ENCODE assay signal across 2 cellular contexts in the genomic region with DNA sequence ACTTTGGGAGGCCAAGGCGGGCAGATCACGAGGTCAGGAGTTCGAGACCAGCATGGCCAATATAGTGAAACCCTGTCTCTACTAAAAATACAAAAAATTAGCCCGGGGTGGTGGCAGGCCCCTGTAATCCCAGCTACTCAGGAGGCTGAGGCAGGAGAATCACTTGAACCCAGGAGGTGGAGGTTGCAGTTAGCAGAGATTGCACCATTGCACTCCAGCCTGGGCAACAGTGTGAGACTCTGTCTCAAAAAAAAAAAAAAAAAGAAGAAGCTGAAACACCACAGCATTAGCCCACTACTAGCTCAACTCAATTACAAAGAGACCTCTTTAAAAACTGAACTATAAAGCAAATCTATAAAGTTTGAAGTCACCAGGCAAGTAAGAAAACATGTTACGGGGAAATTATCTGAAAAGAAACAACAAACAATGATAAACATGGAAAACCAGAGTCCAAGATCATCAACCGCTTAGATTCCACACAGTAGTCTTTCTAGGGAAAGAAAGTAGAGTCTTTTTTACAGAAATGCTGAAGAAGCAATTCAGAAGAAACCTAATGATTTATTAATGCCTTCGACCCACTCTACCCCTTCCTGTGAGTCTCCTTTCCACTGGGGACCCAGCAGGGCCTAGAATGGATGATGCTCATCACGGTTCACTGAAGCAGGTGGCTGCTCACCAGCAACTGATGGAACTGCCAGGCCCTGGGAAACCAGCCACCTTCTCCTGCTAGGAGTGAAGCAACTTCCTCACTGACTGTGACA.
TF ChIP-seq lines count a peak whose summit lies in the region.

No MANE protein-coding gene starts in this region.

TF ChIP-seq in HEK293T, 16 proteins besides CTCF, POLR2A, EP300 and RAD21:
- TF ChIP-seq ZNF384 (IDR thresholded peaks at IDR 0.05) (peak; percentile 70), NFRKB (IDR thresholded peaks at IDR 0.05) (no peak)

TF ChIP-seq in K562, 482 proteins besides CTCF, POLR2A, EP300 and RAD21:
- TF ChIP-seq C11orf30 (IDR thresholded peaks at IDR 0.05; ENCODE audit: low read depth) = peak; percentile 46; the same call in 1 of the 2 replicates
- TF ChIP-seq MAFG (tag; conservative IDR thresholded peaks at IDR 0.05) = peak; percentile 9; the same call in 1 of the 2 replicates
- TF ChIP-seq POLR3A (IDR thresholded peaks at IDR 0.05; ENCODE audit: borderline replicate concordance, extremely low read depth, insufficient read depth, insufficient read length) = no peak
- TF ChIP-seq, protein P1, sequence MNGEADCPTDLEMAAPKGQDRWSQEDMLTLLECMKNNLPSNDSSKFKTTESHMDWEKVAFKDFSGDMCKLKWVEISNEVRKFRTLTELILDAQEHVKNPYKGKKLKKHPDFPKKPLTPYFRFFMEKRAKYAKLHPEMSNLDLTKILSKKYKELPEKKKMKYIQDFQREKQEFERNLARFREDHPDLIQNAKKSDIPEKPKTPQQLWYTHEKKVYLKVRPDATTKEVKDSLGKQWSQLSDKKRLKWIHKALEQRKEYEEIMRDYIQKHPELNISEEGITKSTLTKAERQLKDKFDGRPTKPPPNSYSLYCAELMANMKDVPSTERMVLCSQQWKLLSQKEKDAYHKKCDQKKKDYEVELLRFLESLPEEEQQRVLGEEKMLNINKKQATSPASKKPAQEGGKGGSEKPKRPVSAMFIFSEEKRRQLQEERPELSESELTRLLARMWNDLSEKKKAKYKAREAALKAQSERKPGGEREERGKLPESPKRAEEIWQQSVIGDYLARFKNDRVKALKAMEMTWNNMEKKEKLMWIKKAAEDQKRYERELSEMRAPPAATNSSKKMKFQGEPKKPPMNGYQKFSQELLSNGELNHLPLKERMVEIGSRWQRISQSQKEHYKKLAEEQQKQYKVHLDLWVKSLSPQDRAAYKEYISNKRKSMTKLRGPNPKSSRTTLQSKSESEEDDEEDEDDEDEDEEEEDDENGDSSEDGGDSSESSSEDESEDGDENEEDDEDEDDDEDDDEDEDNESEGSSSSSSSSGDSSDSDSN (IDR thresholded peaks at IDR 0.05; ENCODE audit: borderline replicate concordance in 1 of 2, low read depth in 2 of 2, low read length in 2 of 2) = no peak
- peak; percentile 53; the same call in 1 of the 2 replicates for TF ChIP-seq ZNF316 (IDR thresholded peaks at IDR 0.05)
- TF ChIP-seq, protein P2, sequence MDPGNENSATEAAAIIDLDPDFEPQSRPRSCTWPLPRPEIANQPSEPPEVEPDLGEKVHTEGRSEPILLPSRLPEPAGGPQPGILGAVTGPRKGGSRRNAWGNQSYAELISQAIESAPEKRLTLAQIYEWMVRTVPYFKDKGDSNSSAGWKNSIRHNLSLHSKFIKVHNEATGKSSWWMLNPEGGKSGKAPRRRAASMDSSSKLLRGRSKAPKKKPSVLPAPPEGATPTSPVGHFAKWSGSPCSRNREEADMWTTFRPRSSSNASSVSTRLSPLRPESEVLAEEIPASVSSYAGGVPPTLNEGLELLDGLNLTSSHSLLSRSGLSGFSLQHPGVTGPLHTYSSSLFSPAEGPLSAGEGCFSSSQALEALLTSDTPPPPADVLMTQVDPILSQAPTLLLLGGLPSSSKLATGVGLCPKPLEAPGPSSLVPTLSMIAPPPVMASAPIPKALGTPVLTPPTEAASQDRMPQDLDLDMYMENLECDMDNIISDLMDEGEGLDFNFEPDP (CRISPR knock-in tag; IDR thresholded peaks at IDR 0.05) = no peak
